Comparison of ENCODE assay signal across 1 cellular context in the genomic region with DNA sequence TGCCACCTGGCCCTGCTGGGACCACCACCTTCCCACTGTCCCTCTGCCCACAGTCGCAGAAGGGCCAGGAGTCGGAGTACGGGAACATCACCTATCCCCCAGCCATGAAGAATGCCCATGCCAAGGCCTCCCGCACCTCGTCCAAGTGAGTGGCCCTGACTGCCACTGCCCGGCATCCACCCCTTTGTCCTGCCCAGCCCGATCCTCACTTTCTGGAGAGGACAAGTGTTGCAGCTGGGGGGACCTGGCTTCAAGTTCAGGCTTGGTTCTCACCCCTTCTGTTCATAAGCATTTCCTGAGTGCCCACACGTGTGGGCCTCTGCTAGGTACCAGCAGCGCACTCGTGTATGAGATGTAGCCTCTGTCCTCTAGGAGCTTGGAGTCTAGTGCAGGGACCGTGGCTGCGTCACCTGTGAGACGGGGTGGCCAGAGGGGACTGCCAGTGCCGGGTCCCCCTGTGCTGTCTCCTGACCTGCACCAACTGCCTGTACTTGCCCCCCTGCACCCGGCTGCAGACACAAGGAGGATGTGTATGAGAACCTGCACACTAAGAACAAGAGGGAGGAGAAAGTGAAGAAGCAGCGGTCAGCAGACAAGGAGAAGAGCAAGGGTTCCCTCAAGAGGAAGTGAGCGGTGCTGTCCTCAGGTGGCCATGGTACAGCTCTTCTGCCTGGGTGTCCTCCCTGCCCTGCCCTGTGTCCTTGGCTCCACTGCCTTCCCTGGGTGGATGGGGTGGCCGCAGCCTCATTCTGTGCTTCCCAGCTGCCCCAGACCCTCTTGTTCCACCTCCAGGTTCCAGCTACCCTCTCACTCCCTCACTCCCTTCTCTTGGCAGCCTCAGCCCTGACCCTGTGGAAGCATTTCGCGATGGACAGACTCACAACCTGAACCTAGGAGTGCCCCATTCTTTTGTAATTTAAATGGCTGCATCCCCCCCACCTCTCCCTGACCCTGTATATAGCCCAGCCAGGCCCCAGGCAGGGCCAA.
TF ChIP-seq lines count a peak whose summit lies in the region.

No MANE protein-coding gene starts in this region.

TF ChIP-seq in GM23338, 12 proteins besides CTCF, POLR2A, EP300 and RAD21 (continued from another document):
- TF ChIP-seq, protein P1, sequence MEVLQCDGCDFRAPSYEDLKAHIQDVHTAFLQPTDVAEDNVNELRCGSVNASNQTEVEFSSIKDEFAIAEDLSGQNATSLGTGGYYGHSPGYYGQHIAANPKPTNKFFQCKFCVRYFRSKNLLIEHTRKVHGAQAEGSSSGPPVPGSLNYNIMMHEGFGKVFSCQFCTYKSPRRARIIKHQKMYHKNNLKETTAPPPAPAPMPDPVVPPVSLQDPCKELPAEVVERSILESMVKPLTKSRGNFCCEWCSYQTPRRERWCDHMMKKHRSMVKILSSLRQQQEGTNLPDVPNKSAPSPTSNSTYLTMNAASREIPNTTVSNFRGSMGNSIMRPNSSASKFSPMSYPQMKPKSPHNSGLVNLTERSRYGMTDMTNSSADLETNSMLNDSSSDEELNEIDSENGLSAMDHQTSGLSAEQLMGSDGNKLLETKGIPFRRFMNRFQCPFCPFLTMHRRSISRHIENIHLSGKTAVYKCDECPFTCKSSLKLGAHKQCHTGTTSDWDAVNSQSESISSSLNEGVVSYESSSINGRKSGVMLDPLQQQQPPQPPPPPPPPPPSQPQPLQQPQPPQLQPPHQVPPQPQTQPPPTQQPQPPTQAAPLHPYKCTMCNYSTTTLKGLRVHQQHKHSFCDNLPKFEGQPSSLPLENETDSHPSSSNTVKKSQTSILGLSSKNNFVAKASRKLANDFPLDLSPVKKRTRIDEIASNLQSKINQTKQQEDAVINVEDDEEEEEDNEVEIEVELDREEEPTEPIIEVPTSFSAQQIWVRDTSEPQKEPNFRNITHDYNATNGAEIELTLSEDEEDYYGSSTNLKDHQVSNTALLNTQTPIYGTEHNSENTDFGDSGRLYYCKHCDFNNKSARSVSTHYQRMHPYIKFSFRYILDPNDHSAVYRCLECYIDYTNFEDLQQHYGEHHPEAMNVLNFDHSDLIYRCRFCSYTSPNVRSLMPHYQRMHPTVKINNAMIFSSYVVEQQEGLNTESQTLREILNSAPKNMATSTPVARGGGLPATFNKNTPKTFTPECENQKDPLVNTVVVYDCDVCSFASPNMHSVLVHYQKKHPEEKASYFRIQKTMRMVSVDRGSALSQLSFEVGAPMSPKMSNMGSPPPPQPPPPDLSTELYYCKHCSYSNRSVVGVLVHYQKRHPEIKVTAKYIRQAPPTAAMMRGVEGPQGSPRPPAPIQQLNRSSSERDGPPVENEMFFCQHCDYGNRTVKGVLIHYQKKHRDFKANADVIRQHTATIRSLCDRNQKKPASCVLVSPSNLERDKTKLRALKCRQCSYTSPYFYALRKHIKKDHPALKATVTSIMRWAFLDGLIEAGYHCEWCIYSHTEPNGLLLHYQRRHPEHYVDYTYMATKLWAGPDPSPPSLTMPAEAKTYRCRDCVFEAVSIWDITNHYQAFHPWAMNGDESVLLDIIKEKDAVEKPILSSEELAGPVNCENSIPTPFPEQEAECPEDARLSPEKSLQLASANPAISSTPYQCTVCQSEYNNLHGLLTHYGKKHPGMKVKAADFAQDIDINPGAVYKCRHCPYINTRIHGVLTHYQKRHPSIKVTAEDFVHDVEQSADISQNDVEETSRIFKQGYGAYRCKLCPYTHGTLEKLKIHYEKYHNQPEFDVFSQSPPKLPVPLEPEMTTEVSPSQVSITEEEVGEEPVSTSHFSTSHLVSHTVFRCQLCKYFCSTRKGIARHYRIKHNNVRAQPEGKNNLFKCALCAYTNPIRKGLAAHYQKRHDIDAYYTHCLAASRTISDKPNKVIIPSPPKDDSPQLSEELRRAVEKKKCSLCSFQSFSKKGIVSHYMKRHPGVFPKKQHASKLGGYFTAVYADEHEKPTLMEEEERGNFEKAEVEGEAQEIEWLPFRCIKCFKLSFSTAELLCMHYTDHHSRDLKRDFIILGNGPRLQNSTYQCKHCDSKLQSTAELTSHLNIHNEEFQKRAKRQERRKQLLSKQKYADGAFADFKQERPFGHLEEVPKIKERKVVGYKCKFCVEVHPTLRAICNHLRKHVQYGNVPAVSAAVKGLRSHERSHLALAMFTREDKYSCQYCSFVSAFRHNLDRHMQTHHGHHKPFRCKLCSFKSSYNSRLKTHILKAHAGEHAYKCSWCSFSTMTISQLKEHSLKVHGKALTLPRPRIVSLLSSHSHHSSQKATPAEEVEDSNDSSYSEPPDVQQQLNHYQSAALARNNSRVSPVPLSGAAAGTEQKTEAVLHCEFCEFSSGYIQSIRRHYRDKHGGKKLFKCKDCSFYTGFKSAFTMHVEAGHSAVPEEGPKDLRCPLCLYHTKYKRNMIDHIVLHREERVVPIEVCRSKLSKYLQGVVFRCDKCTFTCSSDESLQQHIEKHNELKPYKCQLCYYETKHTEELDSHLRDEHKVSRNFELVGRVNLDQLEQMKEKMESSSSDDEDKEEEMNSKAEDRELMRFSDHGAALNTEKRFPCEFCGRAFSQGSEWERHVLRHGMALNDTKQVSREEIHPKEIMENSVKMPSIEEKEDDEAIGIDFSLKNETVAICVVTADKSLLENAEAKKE (CRISPR knock-in tag; IDR thresholded peaks at IDR 0.05): no peak
- TF ChIP-seq ZNF331 (CRISPR knock-in tag; IDR thresholded peaks at IDR 0.05; ENCODE audit: low read depth): no peak
- no peak for TF ChIP-seq ZNF114 (CRISPR knock-in tag; IDR thresholded peaks at IDR 0.05)
- no peak for TF ChIP-seq EZH2 (IDR thresholded peaks at IDR 0.05; ENCODE audit: low read depth, unreplicated experiment)
- no peak for TF ChIP-seq JUNB (IDR thresholded peaks at IDR 0.05; ENCODE audit: unreplicated experiment)
- TF ChIP-seq, protein P2, sequence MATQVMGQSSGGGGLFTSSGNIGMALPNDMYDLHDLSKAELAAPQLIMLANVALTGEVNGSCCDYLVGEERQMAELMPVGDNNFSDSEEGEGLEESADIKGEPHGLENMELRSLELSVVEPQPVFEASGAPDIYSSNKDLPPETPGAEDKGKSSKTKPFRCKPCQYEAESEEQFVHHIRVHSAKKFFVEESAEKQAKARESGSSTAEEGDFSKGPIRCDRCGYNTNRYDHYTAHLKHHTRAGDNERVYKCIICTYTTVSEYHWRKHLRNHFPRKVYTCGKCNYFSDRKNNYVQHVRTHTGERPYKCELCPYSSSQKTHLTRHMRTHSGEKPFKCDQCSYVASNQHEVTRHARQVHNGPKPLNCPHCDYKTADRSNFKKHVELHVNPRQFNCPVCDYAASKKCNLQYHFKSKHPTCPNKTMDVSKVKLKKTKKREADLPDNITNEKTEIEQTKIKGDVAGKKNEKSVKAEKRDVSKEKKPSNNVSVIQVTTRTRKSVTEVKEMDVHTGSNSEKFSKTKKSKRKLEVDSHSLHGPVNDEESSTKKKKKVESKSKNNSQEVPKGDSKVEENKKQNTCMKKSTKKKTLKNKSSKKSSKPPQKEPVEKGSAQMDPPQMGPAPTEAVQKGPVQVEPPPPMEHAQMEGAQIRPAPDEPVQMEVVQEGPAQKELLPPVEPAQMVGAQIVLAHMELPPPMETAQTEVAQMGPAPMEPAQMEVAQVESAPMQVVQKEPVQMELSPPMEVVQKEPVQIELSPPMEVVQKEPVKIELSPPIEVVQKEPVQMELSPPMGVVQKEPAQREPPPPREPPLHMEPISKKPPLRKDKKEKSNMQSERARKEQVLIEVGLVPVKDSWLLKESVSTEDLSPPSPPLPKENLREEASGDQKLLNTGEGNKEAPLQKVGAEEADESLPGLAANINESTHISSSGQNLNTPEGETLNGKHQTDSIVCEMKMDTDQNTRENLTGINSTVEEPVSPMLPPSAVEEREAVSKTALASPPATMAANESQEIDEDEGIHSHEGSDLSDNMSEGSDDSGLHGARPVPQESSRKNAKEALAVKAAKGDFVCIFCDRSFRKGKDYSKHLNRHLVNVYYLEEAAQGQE (IDR thresholded peaks at IDR 0.05; ENCODE audit: unreplicated experiment): no peak
- TF ChIP-seq EZH2phosphoT487 (IDR thresholded peaks at IDR 0.05; ENCODE audit: unreplicated experiment): no peak
- no peak for TF ChIP-seq STAT1 (IDR thresholded peaks at IDR 0.05; ENCODE audit: unreplicated experiment)
- TF ChIP-seq CREB1 (CRISPR knock-in tag; IDR thresholded peaks at IDR 0.05; ENCODE audit: low read depth): no peak
- TF ChIP-seq POLR2AphosphoS5 (IDR thresholded peaks at IDR 0.05; ENCODE audit: low read depth): no peak
